In genomic region chr3:9192238-9192637, GRCh38 we compare ENCODE assay signal across 19 cellular contexts. TPM values are rescaled to one million over a fixed set of nuclear protein-coding genes. Genes with fewer than 3 reads are reported as not detected.
DNase-seq lines count a peak whose midpoint lies in the region; ATAC-seq and TF ChIP-seq lines count a peak whose summit lies in the region.
"Had no signal": no experiment of that assay in that cellular context is flagged by ENCODE, and none has a peak within 500 bp of the region (broad histone marks: within the 10 kb centered on the region; RNA-seq: fewer than 3 reads in every experiment).

No MANE protein-coding gene starts in this region.

- H3K4me3 ChIP-seq in epithelial cell of proximal tubule (ENCODE audit: low read depth, low read length) (no peak overlapping the region), sigmoid colon (no peak overlapping the region), suprapubic skin (no peak overlapping the region)
- H3K4me3 ChIP-seq: BLaER1, GM23248, Peyer's patch had no signal

- H3K36me3 ChIP-seq in sigmoid colon (no peaks in the 10 kb centered on the region), suprapubic skin (no peaks in the 10 kb centered on the region)
- H3K36me3 ChIP-seq: BLaER1, Peyer's patch had no signal

- DNase-seq in Caki2 (ENCODE audit: low read depth) (peak; percentile 67), HuH-7 (ENCODE audit: low spot score) (peak; percentile 52), epithelial cell of proximal tubule (ENCODE audit: low read depth) (peak; percentile 30), sigmoid colon (peak; percentile 8), suprapubic skin (ENCODE audit: low spot score in 2 of 2) (no peak), UCSD-AML1 (lab: John Stamatoyannopoulos, UW; ENCODE audit: unreplicated experiment) (no peak)
- DNase-seq: CD8-positive, alpha-beta memory T cell; DMS153; GM23248; KG1; NCI-H1417; NCI-H2029; NCI-H2171 treated with DMSO at 0.1 percent for 48 hours; NCI-H510A; NCI-H82; Peyer's patch; SHP77 treated with DMSO at 0.1 percent for 48 hours had no signal

- no peak for TF ChIP-seq EP300 in sigmoid colon (IDR thresholded peaks at IDR 0.05)
- TF ChIP-seq EP300 in suprapubic skin (IDR thresholded peaks at IDR 0.05): no peak

- intact Hi-C loops in sigmoid colon (cut with DNase I): no loop called here

- no peak for TF ChIP-seq CTCF in epithelial cell of proximal tubule (conservative IDR thresholded peaks at IDR 0.05; ENCODE audit: low read depth, low read length)
- TF ChIP-seq CTCF in sigmoid colon (IDR thresholded peaks at IDR 0.05): no peak
- TF ChIP-seq CTCF in suprapubic skin (IDR thresholded peaks at IDR 0.05): no peak

- H3K9me3 ChIP-seq in sigmoid colon: no peaks in the 10 kb centered on the region
- H3K9me3 ChIP-seq in suprapubic skin: no peaks in the 10 kb centered on the region
- H3K9me3 ChIP-seq: BLaER1, Peyer's patch had no signal

- in situ Hi-C loops in Caki2 (cut with HindIII; ENCODE audit: low pct_unique_long_range_greater_than_20kb, low sequenced_read_pairs): no loop called here

- WGBS in sigmoid colon, 2 donors: 85 to 89% methylated on average over 7 of the region's 7 CpGs
- 90% methylated on average over 7 of the region's 7 CpGs for WGBS in suprapubic skin

- H3K4me1 ChIP-seq in sigmoid colon (no peaks in the 10 kb centered on the region), suprapubic skin (no peaks in the 10 kb centered on the region)
- H3K4me1 ChIP-seq: BLaER1, Peyer's patch had no signal

- H3K27ac ChIP-seq in sigmoid colon (no peak overlapping the region), suprapubic skin (no peak overlapping the region)
- H3K27ac ChIP-seq: BLaER1, GM23248, Peyer's patch had no signal

- no peak for ATAC-seq in HG02884 (IDR thresholded peaks at IDR 0.05; ENCODE audit: unreplicated experiment)

- no peak for TF ChIP-seq POLR2A in sigmoid colon (IDR thresholded peaks at IDR 0.05)
- TF ChIP-seq POLR2A in suprapubic skin (IDR thresholded peaks at IDR 0.05): no peak

- no peaks in the 10 kb centered on the region for H3K27me3 ChIP-seq in sigmoid colon
- no peaks in the 10 kb centered on the region for H3K27me3 ChIP-seq in suprapubic skin
- H3K27me3 ChIP-seq: BLaER1, Peyer's patch had no signal

RNA-seq across cellular contexts. Expression of gene SRGAP3, which starts 57.2 kb away (rescaled TPM):
- total RNA-seq in Caki2 (2014; rRNA removed; shearing (Covaris generic); ENCODE audit: low replicate concordance): 1.8 and 7.6 TPM in 2 replicates
- 0.51 and 3.4 TPM in 2 replicates for total RNA-seq in epithelial cell of proximal tubule
- total RNA-seq in sigmoid colon: 1 to 10 TPM; 5.8 to 7.7 (median 6.6) TPM
- polyA plus RNA-seq in sigmoid colon: 1 to 10 TPM in 2 of 3 donors, under 1 TPM in 1; 0.69 to 2.6 (median 1.2) TPM
- 10 to 100 TPM; 13.1 to 84.9 (median 27.4) TPM for total RNA-seq in suprapubic skin

Comparison
In these comparisons a context has a peak if more than half of its experiments do, and no peak if none do; other contexts are left out.
1. DNase-seq: peak in Caki2 (single experiment), HuH-7 (single experiment), epithelial cell of proximal tubule (single experiment) and sigmoid colon (single experiment); none in suprapubic skin (0 of 2) and UCSD-AML1 (single experiment).